Comparison of ENCODE assay signal across 1 cellular context in genomic region chr4:7705062-7705461, GRCh38.
TF ChIP-seq lines count a peak whose summit lies in the region.

No MANE protein-coding gene starts in this region.

TF ChIP-seq in K562, 482 proteins besides CTCF, POLR2A, EP300 and RAD21 (continued from another document):
- TF ChIP-seq CREB3 (tag; conservative IDR thresholded peaks at IDR 0.05; ENCODE audit: low read depth) = no peak
- no peak for TF ChIP-seq ERF (CRISPR knock-in tag; IDR thresholded peaks at IDR 0.05)
- TF ChIP-seq PURB (CRISPR knock-in tag; IDR thresholded peaks at IDR 0.05; ENCODE audit: low read depth) = no peak
- no peak for TF ChIP-seq DMBX1 (CRISPR knock-in tag; IDR thresholded peaks at IDR 0.05; ENCODE audit: borderline replicate concordance)
